In the genomic region with DNA sequence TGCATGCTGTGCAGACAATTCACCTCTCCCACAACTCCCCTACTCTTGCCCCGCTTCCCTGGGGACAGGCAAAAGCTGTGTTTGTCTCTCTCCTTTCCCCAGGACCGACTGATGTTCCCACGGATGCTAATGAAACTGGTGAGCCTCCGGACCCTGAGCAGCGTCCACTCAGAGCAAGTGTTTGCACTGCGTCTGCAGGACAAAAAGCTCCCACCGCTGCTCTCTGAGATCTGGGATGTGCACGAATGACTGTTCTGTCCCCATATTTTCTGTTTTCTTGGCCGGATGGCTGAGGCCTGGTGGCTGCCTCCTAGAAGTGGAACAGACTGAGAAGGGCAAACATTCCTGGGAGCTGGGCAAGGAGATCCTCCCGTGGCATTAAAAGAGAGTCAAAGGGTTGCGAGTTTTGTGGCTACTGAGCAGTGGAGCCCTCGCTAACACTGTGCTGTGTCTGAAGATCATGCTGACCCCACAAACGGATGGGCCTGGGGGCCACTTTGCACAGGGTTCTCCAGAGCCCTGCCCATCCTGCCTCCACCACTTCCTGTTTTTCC, we compare ENCODE assay signal across 8 cellular contexts. TPM values are rescaled to one million over a fixed set of nuclear protein-coding genes. Genes with fewer than 3 reads are reported as not detected.
DNase-seq lines count a peak whose midpoint lies in the region; ATAC-seq and TF ChIP-seq lines count a peak whose summit lies in the region.

No MANE protein-coding gene starts in this region.

- TF ChIP-seq CTCF in brain microvascular endothelial cell (IDR thresholded peaks at IDR 0.05; ENCODE audit: low read depth, low read length, missing control alignments): no peak

- peak overlapping the region; percentile 86 for H3K27ac ChIP-seq in brain microvascular endothelial cell

- peak overlapping the region; percentile 80 to 98 (median 96) for H3K4me3 Mint-ChIP-seq in naive B cell

- peak overlapping the region; percentile 76 to 97 (median 95) for H3K27ac Mint-ChIP-seq in naive B cell

- in situ Hi-C loops in brain microvascular endothelial cell (cut with HindIII; ENCODE audit: low pct_ligation_motif_present, low sequenced_read_pairs): no loop called here

- peak; percentile 10 for DNase-seq in stimulated activated CD4-positive, alpha-beta T cell treated with anti-CD3 and anti-CD28 coated beads, Interleukin-4, amount 100 ng/mL, for 24 hours
- no peak for DNase-seq in stimulated activated CD4-positive, alpha-beta T cell treated with anti-CD3 and anti-CD28 coated beads, Interleukin-2, amount 100 ng/mL, for 24 hours
- DNase-seq in brain microvascular endothelial cell: no peak
- DNase-seq in naive B cell: no peak
- DNase-seq in KG1 (lab: John Stamatoyannopoulos, UW): no peak
- no peak for DNase-seq in central memory CD4-positive, alpha-beta T cell
- no peak for DNase-seq in NCI-H187 treated with DMSO at 0.1 percent for 48 hours (lab: John Stamatoyannopoulos, UW)

- no peak for ATAC-seq in naive B cell (ENCODE audit: low read depth in 2 of 2)
- no peak for ATAC-seq in GM21576 (IDR thresholded peaks at IDR 0.05; ENCODE audit: unreplicated experiment)

- no peaks in the 10 kb centered on the region for H3K36me3 ChIP-seq in brain microvascular endothelial cell (replicated peaks)

- peaks cover 35 to 66% (median 42%) of the 10 kb centered on the region in 3 donors for H3K4me1 Mint-ChIP-seq in naive B cell

- no peak overlapping the region for H3K4me3 ChIP-seq in brain microvascular endothelial cell (ENCODE audit: low read depth, low read length)

- H3K27me3 Mint-ChIP-seq in naive B cell: no peaks in the 10 kb centered on the region

- no peaks in the 10 kb centered on the region for H3K27me3 ChIP-seq in brain microvascular endothelial cell (replicated peaks)

- H3K9me3 Mint-ChIP-seq in naive B cell: no peaks in the 10 kb centered on the region

- H3K36me3 Mint-ChIP-seq in naive B cell: no peaks in the 10 kb centered on the region

RNA-seq across cellular contexts. Expression of a gene that starts 1.4 kb away (rescaled TPM):
- 10 to 100 TPM; 12.1 to 24.8 (median 16.4) TPM for polyA plus RNA-seq in naive B cell (ENCODE audit: low read depth in 6 of 6)

RNA-seq across cellular contexts. Expression of a gene that starts 10.7 kb away (rescaled TPM):
- 10 to 100 TPM in 1 of 6 donors, 1 to 10 TPM in 5; 3.2 to 12.5 (median 5.2) TPM for polyA plus RNA-seq in naive B cell (ENCODE audit: low read depth in 6 of 6)

RNA-seq across cellular contexts. Expression of a gene that starts 19.9 kb away (rescaled TPM):
- 1 to 10 TPM in 5 of 6 donors, not detected in 1; 1.6 to 8.1 (median 2.2) TPM for polyA plus RNA-seq in naive B cell (ENCODE audit: low read depth in 6 of 6)

RNA-seq across cellular contexts. Expression of a gene that starts 53.8 kb away (rescaled TPM):
- polyA plus RNA-seq in naive B cell (ENCODE audit: low read depth in 6 of 6): 10 to 100 TPM in 5 of 6 donors, 1 to 10 TPM in 1; 6.5 to 25.3 (median 22.9) TPM
